Comparison of ENCODE assay signal across 18 cellular contexts in genomic region chr21:34221331-34222030, GRCh38.
DNase-seq lines count a peak whose midpoint lies in the region; TF ChIP-seq lines count a peak whose summit lies in the region.
"Had no signal": no experiment of that assay in that cellular context is flagged by ENCODE, and none has a peak within 500 bp of the region (broad histone marks: within the 10 kb centered on the region; RNA-seq: fewer than 3 reads in every experiment).

No MANE protein-coding gene starts in this region.

- H3K4me2 ChIP-seq in osteoblast (ENCODE audit: insufficient read depth, low read length) = peak overlapping the region; percentile 46

- no peaks in the 10 kb centered on the region for H3K79me2 ChIP-seq in osteoblast (ENCODE audit: insufficient read depth, low read length)

- DNase-seq in SJSA1 (ENCODE audit: low read depth in 1 of 2, low spot score in 2 of 2) (peak in 1 of 2 experiments; percentile 60), fibroblast of gingiva (ENCODE audit: low read depth) (peak; percentile 98), osteoblast (ENCODE audit: insufficient read length, low spot score, missing footprints) (peak; percentile 62), transverse colon (no peak), SHP77 (lab: John Stamatoyannopoulos, UW) (no peak), SK-N-DZ (ENCODE audit: low spot score) (no peak), breast epithelium (ENCODE audit: low spot score in 2 of 2) (no peak)
- DNase-seq: BE2C; CD8-positive, alpha-beta memory T cell; DND-41; HCEC 1CT; NCI-H1417 treated with DMSO at 0.1 percent for 48 hours; NCI-H2029 treated with DMSO at 0.1 percent for 48 hours; NCI-H2171 treated with DMSO at 0.1 percent for 48 hours; NCI-H446 treated with DMSO at 0.1 percent for 48 hours; NCI-H748 treated with DMSO at 0.1 percent for 48 hours; RPMI8226 had no signal

- intact Hi-C loops in transverse colon (cut with DNase I; ENCODE audit: low total_unique reads) (no loop called here), breast epithelium (cut with DNase I; ENCODE audit: low total_unique reads) (loop anchor here (10.0 kb wide), 1 partner anchor 1683 kb away; no protein-coding TSS in a partner anchor)

- H3K4me3 ChIP-seq in SJSA1 (no peak overlapping the region), osteoblast (ENCODE audit: insufficient read depth, low read length) (peak overlapping the region; percentile 27), transverse colon (no peak overlapping the region), breast epithelium (no peak overlapping the region)
- H3K4me3 ChIP-seq: K562 had no signal

- H3K4me1 ChIP-seq in SJSA1 (replicated peaks) = peaks cover 31% of the 10 kb centered on the region
- H3K4me1 ChIP-seq in osteoblast (ENCODE audit: insufficient read depth, low read length) = peaks cover 14% of the 10 kb centered on the region
- no peaks in the 10 kb centered on the region for H3K4me1 ChIP-seq in transverse colon
- no peaks in the 10 kb centered on the region for H3K4me1 ChIP-seq in breast epithelium
- H3K4me1 ChIP-seq: BE2C had no signal

- no peaks in the 10 kb centered on the region for H4K20me1 ChIP-seq in osteoblast (ENCODE audit: insufficient read depth, low read length)

- H3K9me3 ChIP-seq in SJSA1 (replicated peaks) (peaks cover 4% of the 10 kb centered on the region; the same call in 1 of the 2 replicates), osteoblast (ENCODE audit: low read depth, low read length) (no peaks in the 10 kb centered on the region), transverse colon (no peaks in the 10 kb centered on the region), breast epithelium (no peaks in the 10 kb centered on the region)
- H3K9me3 ChIP-seq: BE2C had no signal

- H2AFZ ChIP-seq in osteoblast (ENCODE audit: low read length) = peak overlapping the region; percentile 44

- TF ChIP-seq POLR2A in transverse colon (IDR thresholded peaks at IDR 0.05) (no peak), breast epithelium (IDR thresholded peaks at IDR 0.05) (no peak)

- in situ Hi-C loops in transverse colon (cut with MboI; ENCODE audit: low pct_ligation_motif_present in 1 of 4, low pct_unique_long_range_greater_than_20kb in 1 of 4, low sequenced_read_pairs in 3 of 4) = loop anchor here in 1 of 4 donors (25.0 kb wide), 1 partner anchor 284 kb away; no protein-coding TSS in a partner anchor

- H3K27ac ChIP-seq in SJSA1 = peak overlapping the region; percentile 66
- no peak overlapping the region for H3K27ac ChIP-seq in osteoblast (ENCODE audit: low read depth, low read length)
- peak overlapping the region in 2 of 4 donors; percentile 10 to 16 for H3K27ac ChIP-seq in transverse colon
- no peak overlapping the region for H3K27ac ChIP-seq in breast epithelium

- H3K36me3 ChIP-seq in SJSA1 = no peaks in the 10 kb centered on the region
- no peaks in the 10 kb centered on the region for H3K36me3 ChIP-seq in osteoblast (ENCODE audit: insufficient read depth, low read length)
- no peaks in the 10 kb centered on the region for H3K36me3 ChIP-seq in transverse colon
- H3K36me3 ChIP-seq in breast epithelium = no peaks in the 10 kb centered on the region
- H3K36me3 ChIP-seq: BE2C had no signal

- TF ChIP-seq CTCF in osteoblast (IDR thresholded peaks at IDR 0.05; ENCODE audit: extremely low read depth, low read depth, low read length) = no peak
- no peak for TF ChIP-seq CTCF in transverse colon (IDR thresholded peaks at IDR 0.05)
- TF ChIP-seq CTCF in breast epithelium (IDR thresholded peaks at IDR 0.05) = no peak

- no peak for TF ChIP-seq EP300 in transverse colon (IDR thresholded peaks at IDR 0.05; ENCODE audit: low read depth)

- WGBS in transverse colon (ENCODE audit: low coverage in 1 of 2), 2 donors = 75% methylated on average over 8 to 11 of the region's 11 CpGs

- H3K27me3 ChIP-seq in SJSA1 (replicated peaks) (no peaks in the 10 kb centered on the region), osteoblast (ENCODE audit: insufficient read depth, low read length) (peaks cover 7% of the 10 kb centered on the region), transverse colon (no peaks in the 10 kb centered on the region), breast epithelium (no peaks in the 10 kb centered on the region)
- H3K27me3 ChIP-seq: BE2C had no signal

Comparison
In these comparisons a context has a peak if more than half of its experiments do, and no peak if none do; other contexts are left out.
1. DNase-seq: peak in fibroblast of gingiva (single experiment) and osteoblast (single experiment); none in transverse colon (single experiment), SHP77 (0 of 2), SK-N-DZ (single experiment) and breast epithelium (0 of 2).